ENCODE assay signal across 8 cellular contexts in genomic region chr19:44955500-44956439, GRCh38. TPM values are rescaled to one million over a fixed set of nuclear protein-coding genes. Genes with fewer than 3 reads are reported as not detected.
DNase-seq lines count a peak whose midpoint lies in the region; ATAC-seq and TF ChIP-seq lines count a peak whose summit lies in the region.

No MANE protein-coding gene starts in this region.

- no peaks in the 10 kb centered on the region for H3K9me3 Mint-ChIP-seq in endothelial cell (ENCODE audit: unreplicated experiment)
- H3K9me3 Mint-ChIP-seq in natural killer cell treated with Interleukin-12 subunit alpha and Interleukin-12 subunit beta and Interleukin-15 and Interleukin-18, amount 100 ng/mL, for 72 hours: no peaks in the 10 kb centered on the region

- DNase-seq in Peyer's patch (no peak), endothelial cell (ENCODE audit: low spot score) (no peak), inferior parietal cortex (ENCODE audit: extremely low spot score) (no peak)
- DNase-seq in natural killer cell treated with Interleukin-12 subunit alpha and Interleukin-12 subunit beta and Interleukin-15 and Interleukin-18, amount 100 ng/mL, for 72 hours (ENCODE audit: low spot score): no peak
- DNase-seq in NK-92 treated with Interleukin-12 subunit alpha and Interleukin-12 subunit beta, amount 100 ng/mL, for 24 hours (lab: John Stamatoyannopoulos, UW): no peak

- peak overlapping the region; percentile 97 for H3K4me3 Mint-ChIP-seq in endothelial cell (ENCODE audit: unreplicated experiment)
- H3K4me3 Mint-ChIP-seq in natural killer cell treated with Interleukin-12 subunit alpha and Interleukin-12 subunit beta and Interleukin-15 and Interleukin-18, amount 100 ng/mL, for 72 hours: peak overlapping the region; percentile 89

- peaks cover 7 to 34% (median 19%) of the 10 kb centered on the region in 11 experiments; a peak in 20 of 22 replicates for H3K36me3 ChIP-seq in BLaER1 treated with 17β-estradiol and CSF1 and Interleukin-3, amounts not matched to agents 10 nM and 100 nM
- peaks cover 0 to 10% (median 0%) of the 10 kb centered on the region in 3 donors for H3K36me3 ChIP-seq in Peyer's patch

- H3K4me1 ChIP-seq in BLaER1 treated with 17β-estradiol and CSF1 and Interleukin-3, amounts not matched to agents 10 nM and 100 nM: peaks cover 46 to 71% (median 61%) of the 10 kb centered on the region in 10 experiments
- peaks cover 0 to 32% (median 19%) of the 10 kb centered on the region in 4 donors for H3K4me1 ChIP-seq in Peyer's patch

- H3K9me3 ChIP-seq in BLaER1 treated with 17β-estradiol and CSF1 and Interleukin-3, amounts not matched to agents 10 nM and 100 nM (replicated peaks in 1 of 11): no peaks in the 10 kb centered on the region
- H3K9me3 ChIP-seq in Peyer's patch: no peaks in the 10 kb centered on the region

- TF ChIP-seq CTCF in Peyer's patch (IDR thresholded peaks at IDR 0.05) (no peak), endothelial cell (IDR thresholded peaks at IDR 0.05; ENCODE audit: unreplicated experiment) (no peak)

- H3K4me1 Mint-ChIP-seq in endothelial cell (ENCODE audit: unreplicated experiment): peaks cover 40% of the 10 kb centered on the region
- H3K4me1 Mint-ChIP-seq in natural killer cell treated with Interleukin-12 subunit alpha and Interleukin-12 subunit beta and Interleukin-15 and Interleukin-18, amount 100 ng/mL, for 72 hours (ENCODE audit: low read depth in 2 of 2): peaks cover 49 to 53% of the 10 kb centered on the region in 2 donors

- H3K4me3 ChIP-seq in BLaER1 treated with 17β-estradiol and CSF1 and Interleukin-3, amounts not matched to agents 10 nM and 100 nM: peak overlapping the region; percentile 89 to 99 (median 97)
- peak overlapping the region; percentile 86 to 99 (median 91) for H3K4me3 ChIP-seq in Peyer's patch

- TF ChIP-seq POLR2A in Peyer's patch (IDR thresholded peaks at IDR 0.05): no peak

- H3K27ac Mint-ChIP-seq in endothelial cell (ENCODE audit: unreplicated experiment): peak overlapping the region; percentile 80
- H3K27ac Mint-ChIP-seq in natural killer cell treated with Interleukin-12 subunit alpha and Interleukin-12 subunit beta and Interleukin-15 and Interleukin-18, amount 100 ng/mL, for 72 hours: peak overlapping the region; percentile 96

- H3K27ac ChIP-seq in BLaER1 treated with 17β-estradiol and CSF1 and Interleukin-3, amounts not matched to agents 10 nM and 100 nM: peak overlapping the region; percentile 84 to 99 (median 94)
- H3K27ac ChIP-seq in Peyer's patch: peak overlapping the region; percentile 87 to 97 (median 94)

- H3K4me2 ChIP-seq in BLaER1 treated with 17β-estradiol and CSF1 and Interleukin-3, amounts not matched to agents 10 nM and 100 nM: peak overlapping the region; percentile 88 to 100 (median 97)

- peaks cover 50 to 55% (median 54%) of the 10 kb centered on the region in 11 experiments for H4K20me1 ChIP-seq in BLaER1 treated with 17β-estradiol and CSF1 and Interleukin-3, amounts not matched to agents 10 nM and 100 nM

- ATAC-seq in GM21825 (IDR thresholded peaks at IDR 0.05; ENCODE audit: unreplicated experiment): peak; percentile 25
- ATAC-seq in natural killer cell treated with Interleukin-12 subunit alpha and Interleukin-12 subunit beta and Interleukin-15 and Interleukin-18, amount 100 ng/mL, for 72 hours: no peak
- ATAC-seq in GM18520 (IDR thresholded peaks at IDR 0.05; ENCODE audit: unreplicated experiment): no peak

- peak overlapping the region; percentile 90 to 99 (median 96) for H3K9ac ChIP-seq in BLaER1 treated with 17β-estradiol and CSF1 and Interleukin-3, amounts not matched to agents 10 nM and 100 nM

- peaks cover 19% of the 10 kb centered on the region for H3K36me3 Mint-ChIP-seq in endothelial cell (ENCODE audit: low read depth, unreplicated experiment)
- no peaks in the 10 kb centered on the region for H3K36me3 Mint-ChIP-seq in natural killer cell treated with Interleukin-12 subunit alpha and Interleukin-12 subunit beta and Interleukin-15 and Interleukin-18, amount 100 ng/mL, for 72 hours

- H3K27me3 Mint-ChIP-seq in endothelial cell (ENCODE audit: unreplicated experiment): peaks cover 14% of the 10 kb centered on the region
- no peaks in the 10 kb centered on the region for H3K27me3 Mint-ChIP-seq in natural killer cell treated with Interleukin-12 subunit alpha and Interleukin-12 subunit beta and Interleukin-15 and Interleukin-18, amount 100 ng/mL, for 72 hours

- H3K27me3 ChIP-seq in BLaER1 treated with 17β-estradiol and CSF1 and Interleukin-3, amounts not matched to agents 10 nM and 100 nM: no peaks in the 10 kb centered on the region
- H3K27me3 ChIP-seq in Peyer's patch: no peaks in the 10 kb centered on the region

RNA-seq across cellular contexts. Expression of gene CLPTM1, which starts 0.6 kb away (rescaled TPM):
- total RNA-seq in Peyer's patch: 100 to 1,000 TPM in 3 of 4 donors, 10 to 100 TPM in 1; 95.7 to 156 (median 125) TPM
- total RNA-seq in endothelial cell (ENCODE audit: unreplicated experiment): 144 TPM
- 100 to 1,000 TPM in 1 of 2 donors, 10 to 100 TPM in 1; 90.9 to 116 TPM for total RNA-seq in natural killer cell treated with Interleukin-12 subunit alpha and Interleukin-12 subunit beta and Interleukin-15 and Interleukin-18, amount 100 ng/mL, for 72 hours

RNA-seq across cellular contexts. Expression of gene APOC2, which starts 9.9 kb away (rescaled TPM):
- 10 to 100 TPM in 2 of 4 donors, 1 to 10 TPM in 2; 4.5 to 13.8 (median 9.5) TPM for total RNA-seq in Peyer's patch
- not detected for total RNA-seq in endothelial cell (ENCODE audit: unreplicated experiment)
- total RNA-seq in natural killer cell treated with Interleukin-12 subunit alpha and Interleukin-12 subunit beta and Interleukin-15 and Interleukin-18, amount 100 ng/mL, for 72 hours: 1 to 10 TPM in 1 of 2 donors, not detected in 1; 4.6 TPM

RNA-seq across cellular contexts. Expression of gene APOC4, which starts 13.7 kb away (rescaled TPM):
- total RNA-seq in Peyer's patch (not detected), endothelial cell (ENCODE audit: unreplicated experiment) (not detected)
- total RNA-seq in natural killer cell treated with Interleukin-12 subunit alpha and Interleukin-12 subunit beta and Interleukin-15 and Interleukin-18, amount 100 ng/mL, for 72 hours: not detected

RNA-seq across cellular contexts. Expression of gene APOC1, which starts 41.4 kb away (rescaled TPM):
- 100 to 1,000 TPM in 1 of 4 donors, 10 to 100 TPM in 1, 1 to 10 TPM in 1, not detected in 1; 3.9 to 107 (median 14.2) TPM for total RNA-seq in Peyer's patch
- total RNA-seq in endothelial cell (ENCODE audit: unreplicated experiment): 44.8 TPM
- not detected for total RNA-seq in natural killer cell treated with Interleukin-12 subunit alpha and Interleukin-12 subunit beta and Interleukin-15 and Interleukin-18, amount 100 ng/mL, for 72 hours

RNA-seq across cellular contexts. Expression of gene RELB, which starts 45.5 kb away (rescaled TPM):
- total RNA-seq in Peyer's patch: 10 to 100 TPM; 13.3 to 49.8 (median 20.4) TPM
- total RNA-seq in endothelial cell (ENCODE audit: unreplicated experiment): 8.2 TPM
- 10 to 100 TPM; 47.0 to 81.6 TPM for total RNA-seq in natural killer cell treated with Interleukin-12 subunit alpha and Interleukin-12 subunit beta and Interleukin-15 and Interleukin-18, amount 100 ng/mL, for 72 hours
